In genomic region chr1:162466797-162467196, GRCh38 we compare ENCODE assay signal across 20 cellular contexts. TPM values are rescaled to one million over a fixed set of nuclear protein-coding genes. Genes with fewer than 3 reads are reported as not detected.
DNase-seq lines count a peak whose midpoint lies in the region; ATAC-seq, FAIRE-seq and TF ChIP-seq lines count a peak whose summit lies in the region.
"Had no signal": no experiment of that assay in that cellular context is flagged by ENCODE, and none has a peak within 500 bp of the region (broad histone marks: within the 10 kb centered on the region; RNA-seq: fewer than 3 reads in every experiment).

No MANE protein-coding gene starts in this region.

- H3K79me2 ChIP-seq in K562 (ENCODE audit: control insufficient read depth, insufficient read depth, low read length) = no peaks in the 10 kb centered on the region

- no peaks in the 10 kb centered on the region for H3K9me3 ChIP-seq in breast epithelium
- no peaks in the 10 kb centered on the region for H3K9me3 ChIP-seq in K562 (replicated peaks; ENCODE audit: control insufficient read depth, insufficient read depth, low read depth, low read length)
- H3K9me3 ChIP-seq in mesenchymal stem cell (ENCODE audit: control insufficient read depth, low read length) = no peaks in the 10 kb centered on the region
- H3K9me3 ChIP-seq in upper lobe of right lung = no peaks in the 10 kb centered on the region
- H3K9me3 ChIP-seq in MG63 = no peaks in the 10 kb centered on the region

- H3K4me3 ChIP-seq in breast epithelium = no peak overlapping the region
- H3K4me3 ChIP-seq in K562 = no peak overlapping the region
- no peak overlapping the region for H3K4me3 ChIP-seq in mesenchymal stem cell (ENCODE audit: insufficient read depth in 1 of 2, low read depth in 1 of 2, low read length in 2 of 2)
- H3K4me3 ChIP-seq in upper lobe of right lung = no peak overlapping the region
- no peak overlapping the region for H3K4me3 ChIP-seq in MG63
- H3K4me3 ChIP-seq: GM23248 had no signal

- peak overlapping the region in 1 of 2 experiments; percentile 48 for H3K18ac ChIP-seq in mesenchymal stem cell (ENCODE audit: low read depth in 1 of 2, low read length in 2 of 2)

- no peak overlapping the region for H2BK12ac ChIP-seq in mesenchymal stem cell (ENCODE audit: low read length in 2 of 2)

- H3K27ac Mint-ChIP-seq in MCF 10A (ENCODE audit: low read depth, unreplicated experiment) = peak overlapping the region; percentile 24
- H3K27ac Mint-ChIP-seq: B cell; CD4-positive, alpha-beta T cell had no signal

- H3K9me1 ChIP-seq in K562 (ENCODE audit: control insufficient read depth, insufficient read depth, low read length) = no peaks in the 10 kb centered on the region

- TF ChIP-seq RAD21 in K562 (CRISPR knock-in tag; conservative IDR thresholded peaks at IDR 0.05 in 1 of 2, IDR thresholded peaks at IDR 0.05 in 1 of 2) = no peak

- peaks cover 7% of the 10 kb centered on the region for H3K4me1 Mint-ChIP-seq in MCF 10A (ENCODE audit: insufficient read depth, unreplicated experiment)
- H3K4me1 Mint-ChIP-seq: B cell had no signal

- peak overlapping the region in 1 of 2 experiments; percentile 89 for H3K14ac ChIP-seq in mesenchymal stem cell (ENCODE audit: low read length in 2 of 2)

- no peak overlapping the region for H3K4me3 Mint-ChIP-seq in MCF 10A (ENCODE audit: unreplicated experiment)
- H3K4me3 Mint-ChIP-seq: B cell; CD4-positive, alpha-beta T cell had no signal

- 0 out of 4 replicates have a peak overlapping the region, but pooled peaks of 1 of the 2 experiments have one; percentile 60 for H3K9ac ChIP-seq in K562 (ENCODE audit: insufficient read depth in 1 of 2, low read depth in 2 of 2, low read length in 2 of 2)
- no peak overlapping the region for H3K9ac ChIP-seq in mesenchymal stem cell (ENCODE audit: low read length)
- H3K9ac ChIP-seq: GM23248 had no signal

- no peaks in the 10 kb centered on the region for H3K79me1 ChIP-seq in mesenchymal stem cell (replicated peaks; ENCODE audit: low read length, poor library complexity, severe bottlenecking)

- H4K20me1 ChIP-seq in K562 (replicated peaks; ENCODE audit: control insufficient read depth, insufficient read depth, low read length) = no peaks in the 10 kb centered on the region

- H3K4ac ChIP-seq in mesenchymal stem cell (ENCODE audit: low read depth in 1 of 2, low read length in 2 of 2) = no peak overlapping the region

- peak; percentile 61 for ATAC-seq in K562
- peak; percentile 75 for ATAC-seq in upper lobe of right lung
- ATAC-seq: HCT116 had no signal

- BruUV-seq in MCF 10A (replicated peaks; lab: Mats Ljungman, UMichigan) (no TSS peak), K562 (replicated peaks; lab: Mats Ljungman, UMichigan) (no TSS peak)

- H3K9me3 Mint-ChIP-seq in MCF 10A (ENCODE audit: unreplicated experiment) = no peaks in the 10 kb centered on the region

- no peak overlapping the region for H2BK120ac ChIP-seq in mesenchymal stem cell (ENCODE audit: low read depth, low read length)

- H2AK5ac ChIP-seq in mesenchymal stem cell (ENCODE audit: low read length, severe bottlenecking) = no peak overlapping the region

- no peak for TF ChIP-seq POLR2A in breast epithelium (IDR thresholded peaks at IDR 0.05)
- no peak for TF ChIP-seq POLR2A in K562 (conservative IDR thresholded peaks at IDR 0.05)

- H3K4me1 ChIP-seq in breast epithelium = no peaks in the 10 kb centered on the region
- peaks cover 3 to 30% of the 10 kb centered on the region in 2 experiments; a peak in 4 of 5 replicates for H3K4me1 ChIP-seq in K562 (replicated peaks in 1 of 2; ENCODE audit: control insufficient read depth in 2 of 2, insufficient read depth in 2 of 2, low read length in 2 of 2)
- peaks cover 1% of the 10 kb centered on the region for H3K4me1 ChIP-seq in mesenchymal stem cell (ENCODE audit: control insufficient read depth, insufficient read depth, low read depth, low read length)
- no peaks in the 10 kb centered on the region for H3K4me1 ChIP-seq in upper lobe of right lung

- POLR2A ChIA-PET in MCF 10A (lab: Yijun Ruan, JAX) = interaction anchor here (0.6 to 0.9 kb wide), 2 partner anchors 32 to 418 kb away, joined by 3 to 4 read pairs; no protein-coding TSS in a partner anchor
- POLR2A ChIA-PET in K562 (lab: Yijun Ruan, JAX) = no interaction called here

- no peak overlapping the region for H2BK5ac ChIP-seq in mesenchymal stem cell (ENCODE audit: low read depth, low read length, poor library complexity, severe bottlenecking)

- intact Hi-C loops in MCF 10A (cut with micrococcal nuclease) = no loop called here
- intact Hi-C loops in breast epithelium (cut with DNase I; ENCODE audit: low total_unique reads) = no loop called here
- intact Hi-C loops in K562 (cut with micrococcal nuclease) = no loop called here
- intact Hi-C loops in upper lobe of right lung (cut with DNase I) = no loop called here

- DNase-seq in MCF 10A (ENCODE audit: unreplicated experiment) (no peak), breast epithelium (ENCODE audit: low spot score in 2 of 2) (no peak), K562 (ENCODE audit: extremely low read depth in 1 of 4, low spot score in 3 of 4) (no peak), mesenchymal stem cell (no peak), upper lobe of right lung (no peak), globus pallidus (ENCODE audit: low spot score) (no peak), MG63 (no peak), SW480 (ENCODE audit: low spot score) (no peak)
- DNase-seq: ACHN; C1 segment of cervical spinal cord; CD4-positive, alpha-beta T cell; DMS153; DMS79 treated with DMSO at 0.1 percent for 48 hours; EL; GM23248 had no signal

- no peak for FAIRE-seq in K562 (lab: Jason Lieb, UNC)
- FAIRE-seq: G401.6, GM12891, H54 had no signal

- H3K27me3 ChIP-seq in breast epithelium = no peaks in the 10 kb centered on the region
- H3K27me3 ChIP-seq in K562 (ENCODE audit: control insufficient read depth in 2 of 2, insufficient read depth in 2 of 2, low read length in 2 of 2) = no peaks in the 10 kb centered on the region
- peaks cover 11 to 14% of the 10 kb centered on the region in 2 experiments for H3K27me3 ChIP-seq in mesenchymal stem cell (ENCODE audit: control insufficient read depth in 1 of 2, insufficient read depth in 1 of 2, low read length in 2 of 2)
- H3K27me3 ChIP-seq in upper lobe of right lung = no peaks in the 10 kb centered on the region
- H3K27me3 ChIP-seq in MG63 = peaks cover 6% of the 10 kb centered on the region; the same call in 1 of the 2 replicates

- no peak overlapping the region for H2BK15ac ChIP-seq in mesenchymal stem cell (ENCODE audit: low read depth, poor library complexity, severe bottlenecking)

- in situ Hi-C loops in K562 (cut with MboI) = no loop called here

- H2AFZ ChIP-seq in K562 (ENCODE audit: low read depth, low read length) = peak overlapping the region; percentile 37
- no peak overlapping the region for H2AFZ ChIP-seq in mesenchymal stem cell (ENCODE audit: low read depth, low read length)
- H2AFZ ChIP-seq: GM23248 had no signal

- no peak overlapping the region for H4K8ac ChIP-seq in mesenchymal stem cell (ENCODE audit: low read length)

- no peaks in the 10 kb centered on the region for H3K36me3 ChIP-seq in breast epithelium
- no peaks in the 10 kb centered on the region for H3K36me3 ChIP-seq in K562 (ENCODE audit: control insufficient read depth, insufficient read depth, low read length)
- H3K36me3 ChIP-seq in mesenchymal stem cell (ENCODE audit: control insufficient read depth in 1 of 2, insufficient read depth in 2 of 2, low read depth in 1 of 2, low read length in 2 of 2) = no peaks in the 10 kb centered on the region
- no peaks in the 10 kb centered on the region for H3K36me3 ChIP-seq in upper lobe of right lung
- no peaks in the 10 kb centered on the region for H3K36me3 ChIP-seq in MG63

- peaks cover 16% of the 10 kb centered on the region for H3K27me3 Mint-ChIP-seq in MCF 10A (ENCODE audit: insufficient read depth, unreplicated experiment)

- no peak for TF ChIP-seq EP300 in K562 (IDR thresholded peaks at IDR 0.05; ENCODE audit: low read length)

- H3K27ac ChIP-seq in breast epithelium (no peak overlapping the region), K562 (ENCODE audit: extremely low read depth, low read depth, low read length) (no peak overlapping the region), mesenchymal stem cell (ENCODE audit: low read length, poor library complexity, severe bottlenecking) (no peak overlapping the region), upper lobe of right lung (no peak overlapping the region)
- H3K27ac ChIP-seq: GM23248 had no signal

- no peak overlapping the region for H3K23ac ChIP-seq in mesenchymal stem cell (ENCODE audit: low read length in 2 of 2)

- H4K91ac ChIP-seq in mesenchymal stem cell (ENCODE audit: low read length) = no peak overlapping the region

- TF ChIP-seq CTCF in MCF 10A (IDR thresholded peaks at IDR 0.05; ENCODE audit: unreplicated experiment) = no peak
- no peak for TF ChIP-seq CTCF in breast epithelium (IDR thresholded peaks at IDR 0.05)
- TF ChIP-seq CTCF in K562 (IDR thresholded peaks at IDR 0.05 in 2 of 3, conservative IDR thresholded peaks at IDR 0.05 in 1 of 3; ENCODE audit: insufficient read depth in 2 of 3, low read depth in 1 of 3, low read length in 3 of 3) = no peak
- TF ChIP-seq CTCF in upper lobe of right lung (IDR thresholded peaks at IDR 0.05) = no peak

- CTCF ChIA-PET in MCF 10A (lab: Yijun Ruan, JAX) = interaction anchor here (0.6 to 0.9 kb wide), 2 partner anchors 147 to 1862 kb away, joined by 3 to 5 read pairs; no protein-coding TSS in a partner anchor
- CTCF ChIA-PET in K562 (lab: Yijun Ruan, JAX; ENCODE audit: low intra/inter-chr PET ratio) = no interaction called here

- H3K4me2 ChIP-seq in K562 (ENCODE audit: insufficient read depth, low read length) = no peak overlapping the region
- H3K4me2 ChIP-seq in mesenchymal stem cell (ENCODE audit: low read length, poor library complexity, severe bottlenecking) = peak overlapping the region; percentile 9

- H3K36me3 Mint-ChIP-seq in MCF 10A (ENCODE audit: insufficient read depth, unreplicated experiment) = no peaks in the 10 kb centered on the region

- 45% methylated on average over 3 of the region's 3 CpGs for WGBS in K562 (ENCODE audit: insufficient coverage, low coverage, missing lambda C conversion rate)
- 88% methylated on average over 3 of the region's 3 CpGs for WGBS in mesenchymal stem cell

RNA-seq across cellular contexts. Expression of gene UHMK1, which starts 30.8 kb away (rescaled TPM):
- total RNA-seq in MCF 10A (2022) (76.9 and 102 TPM in 2 replicates), breast epithelium (10 to 100 TPM; 44.9 to 68.9 (median 63.8) TPM), K562 (2014; rRNA removed) (34.0 and 36.0 TPM in 2 replicates), K562 (2014; rRNA removed; fragmentation: Illumina TruSeq; extraction: Trizol) (72.4 and 78.0 TPM in 2 replicates), K562 (2015; rRNA removed; fragmentation: Illumina TruSeq; extraction: Trizol) (49.2 and 55.2 TPM in 2 replicates), K562 (2021) (42.6 and 43.3 TPM in 2 replicates), upper lobe of right lung (53.6 TPM)
- 31.4 and 70.8 TPM in 2 replicates for total RNA-seq in K562 (2011; cell fraction: chromatin; rRNA removed; ENCODE audit: low replicate concordance)
- total RNA-seq in K562 (2011; cell fraction: nucleolus; rRNA removed) = 18.7 and 21.8 TPM in 2 replicates
- total RNA-seq in K562 (2011; cell fraction: nucleoplasm; rRNA removed) = 46.7 and 75.7 TPM in 2 replicates
- polyA plus RNA-seq in K562 (2011; rRNA removed) (63.6 and 71.0 TPM in 2 replicates), K562 (2014; fragmentation: Illumina TruSeq; extraction: Trizol) (32.9 and 38.3 TPM in 2 replicates), K562 (2014; fragmentation: Nextera tagmentation; extraction: Ambion mirVana) (10 to 100 TPM; 13.1 to 20.5 TPM), K562 (2014; rRNA removed) (27.7 and 28.9 TPM in 2 replicates)
- 8.5 and 31.3 TPM in 2 replicates for polyA plus RNA-seq in K562 (2011; cell fraction: cytosol; rRNA removed)
- polyA plus RNA-seq in K562 (2011; cell fraction: nucleus; rRNA removed) = 27.2 and 68.0 TPM in 2 replicates
- polyA plus RNA-seq in K562 (2012) = 18.7 and 19.1 TPM in 2 replicates
- polyA minus RNA-seq in K562 (2011; rRNA and poly(A)+ RNA removed) = 93.8 and 130 TPM in 2 replicates
- polyA minus RNA-seq in K562 (2011; cell fraction: cytosol; rRNA and poly(A)+ RNA removed) = 46.0 and 46.8 TPM in 2 replicates
- 33.4 and 86.7 TPM in 2 replicates for polyA minus RNA-seq in K562 (2011; cell fraction: nucleus; rRNA and poly(A)+ RNA removed)
- 15.3 TPM for polyA plus RNA-seq in mesenchymal stem cell (2013, experiment 1 of 2)
- 15.3 TPM for polyA plus RNA-seq in mesenchymal stem cell (2013, experiment 2 of 2)
- 42.8 and 71.7 TPM in 2 replicates for total RNA-seq in MG63 (2014; rRNA removed; shearing (Covaris generic); ENCODE audit: low replicate concordance)

RNA-seq across cellular contexts. Expression of gene SH2D1B, which starts 54.9 kb away (rescaled TPM):
- total RNA-seq in MCF 10A (2022) (not detected in 2 replicates), breast epithelium (under 1 TPM in 1 of 3 donors, not detected in 2; 0.33 TPM), K562 (2014; rRNA removed) (5.2 and 5.6 TPM in 2 replicates), K562 (2014; rRNA removed; fragmentation: Illumina TruSeq; extraction: Trizol) (9.7 and 10.8 TPM in 2 replicates), K562 (2015; rRNA removed; fragmentation: Illumina TruSeq; extraction: Trizol) (7.9 and 8.3 TPM in 2 replicates), K562 (2021) (5.4 and 6.3 TPM in 2 replicates), upper lobe of right lung (1.9 TPM)
- total RNA-seq in K562 (2011; cell fraction: chromatin; rRNA removed; ENCODE audit: low replicate concordance) = 4.8 and 6.8 TPM in 2 replicates
- total RNA-seq in K562 (2011; cell fraction: nucleolus; rRNA removed) = 2.2 and 2.8 TPM in 2 replicates
- 4.0 and 5.0 TPM in 2 replicates for total RNA-seq in K562 (2011; cell fraction: nucleoplasm; rRNA removed)
- polyA plus RNA-seq in K562 (2011; rRNA removed) (4.8 and 5.7 TPM in 2 replicates), K562 (2014; fragmentation: Illumina TruSeq; extraction: Trizol) (13.4 and 14.1 TPM in 2 replicates), K562 (2014; fragmentation: Nextera tagmentation; extraction: Ambion mirVana) (10 to 100 TPM; 17.1 to 19.6 TPM), K562 (2014; rRNA removed) (7.2 and 12.3 TPM in 2 replicates)
- 3.3 and 5.0 TPM in 2 replicates for polyA plus RNA-seq in K562 (2011; cell fraction: cytosol; rRNA removed)
- polyA plus RNA-seq in K562 (2011; cell fraction: nucleus; rRNA removed) = 4.2 and 4.5 TPM in 2 replicates
- 3.6 and 9.5 TPM in 2 replicates for polyA plus RNA-seq in K562 (2012)
- polyA minus RNA-seq in K562 (2011; rRNA and poly(A)+ RNA removed) = 3.4 and 4.4 TPM in 2 replicates
- polyA minus RNA-seq in K562 (2011; cell fraction: cytosol; rRNA and poly(A)+ RNA removed) = 1.0 and 1.7 TPM in 2 replicates
- polyA minus RNA-seq in K562 (2011; cell fraction: nucleus; rRNA and poly(A)+ RNA removed) = 1.3 and 2.6 TPM in 2 replicates
- not detected for polyA plus RNA-seq in mesenchymal stem cell (2013, experiment 1 of 2)
- not detected for polyA plus RNA-seq in mesenchymal stem cell (2013, experiment 2 of 2)
- not detected in 2 replicates for total RNA-seq in MG63 (2014; rRNA removed; shearing (Covaris generic); ENCODE audit: low replicate concordance)
- total RNA-seq: CD4-positive, alpha-beta T cell; GM23248 had no signal
- polyA plus RNA-seq: GM23248 had no signal
